25 cellular contexts compared by ENCODE assay signal in the genomic region with DNA sequence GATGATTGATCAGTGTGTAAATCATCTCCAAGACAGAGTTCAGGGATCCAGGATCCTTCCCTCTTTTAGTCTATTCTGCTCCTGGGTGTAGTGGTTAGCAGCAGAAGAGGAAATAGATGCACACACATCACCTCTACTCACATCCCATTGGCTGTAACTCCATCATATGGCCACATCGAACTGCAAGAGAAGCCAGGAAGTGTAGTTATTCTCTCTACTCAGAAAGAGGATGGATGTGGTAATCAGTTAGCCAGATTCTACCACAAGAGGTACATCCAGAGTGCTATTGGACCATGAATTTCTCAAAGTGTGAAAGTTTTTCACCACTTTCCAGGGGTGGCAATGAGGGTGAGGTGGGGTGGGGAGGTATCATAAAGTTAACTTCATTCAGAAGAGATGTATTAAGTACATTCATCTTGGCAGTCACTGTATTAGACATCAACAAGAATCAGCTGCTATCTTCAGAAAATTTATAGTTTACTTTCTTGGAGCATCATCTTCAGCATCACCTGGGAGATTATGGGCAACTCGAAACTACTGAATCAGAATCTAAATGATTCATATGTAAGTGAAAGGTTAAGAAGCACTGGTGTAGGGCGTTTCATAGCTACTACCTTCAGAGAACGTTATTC.
DNase-seq lines count a peak whose midpoint lies in the region; ATAC-seq and TF ChIP-seq lines count a peak whose summit lies in the region.
"Had no signal": no experiment of that assay in that cellular context is flagged by ENCODE, and none has a peak within 500 bp of the region (broad histone marks: within the 10 kb centered on the region; RNA-seq: fewer than 3 reads in every experiment).

No MANE protein-coding gene starts in this region.

- TF ChIP-seq CTCF in GM12865 (IDR thresholded peaks at IDR 0.05; ENCODE audit: insufficient read depth, low read depth, low read length, missing control alignments): no peak

- ATAC-seq in activated CD4-positive, alpha-beta T cell treated with anti-CD3 and anti-CD28 coated beads for 36 hours: peak; percentile 72
- peak; percentile 16 for ATAC-seq in naive thymus-derived CD4-positive, alpha-beta T cell
- ATAC-seq in HG03571 (IDR thresholded peaks at IDR 0.05; ENCODE audit: unreplicated experiment): no peak

- no peaks in the 10 kb centered on the region for H3K4me1 ChIP-seq in naive thymus-derived CD4-positive, alpha-beta T cell (ENCODE audit: control insufficient read depth in 2 of 2, insufficient read depth in 2 of 2, low read length in 2 of 2)
- H3K4me1 ChIP-seq: BE2C had no signal

- H3K27me3 Mint-ChIP-seq in activated CD4-positive, alpha-beta T cell treated with anti-CD3 and anti-CD28 coated beads for 36 hours: peaks cover 22% of the 10 kb centered on the region
- peaks cover 5 to 28% (median 14%) of the 10 kb centered on the region in 5 donors for H3K27me3 Mint-ChIP-seq in naive thymus-derived CD4-positive, alpha-beta T cell

- POLR2A ChIA-PET in activated CD4-positive, alpha-beta T cell treated with anti-CD3 and anti-CD28 coated beads for 36 hours (lab: Charles Lee): no interaction called here
- POLR2A ChIA-PET in naive thymus-derived CD4-positive, alpha-beta T cell (lab: Charles Lee): no interaction called here

- no peak overlapping the region for H3K4me3 ChIP-seq in GM12865 (ENCODE audit: low read depth, low read length)
- no peak overlapping the region for H3K4me3 ChIP-seq in Jurkat, Clone E6-1 (ENCODE audit: low read length)
- H3K4me3 ChIP-seq in naive thymus-derived CD4-positive, alpha-beta T cell (ENCODE audit: low read length): no peak overlapping the region
- H3K4me3 ChIP-seq: SK-N-MC had no signal

- CTCF ChIA-PET in activated CD4-positive, alpha-beta T cell treated with anti-CD3 and anti-CD28 coated beads for 36 hours (lab: Charles Lee): interaction anchor here (0.9 kb wide), 1 partner anchor 130 kb away, joined by 3 read pairs; no protein-coding TSS in a partner anchor
- CTCF ChIA-PET in naive thymus-derived CD4-positive, alpha-beta T cell (lab: Charles Lee): no interaction called here

- no peak overlapping the region for H3K27ac ChIP-seq in naive thymus-derived CD4-positive, alpha-beta T cell (ENCODE audit: low read depth, low read length)
- H3K27ac ChIP-seq: SK-N-MC had no signal

- H3K9me3 Mint-ChIP-seq in activated CD4-positive, alpha-beta T cell treated with anti-CD3 and anti-CD28 coated beads for 36 hours (ENCODE audit: low read depth): no peaks in the 10 kb centered on the region
- peaks cover 0 to 3% (median 0%) of the 10 kb centered on the region in 11 donors for H3K9me3 Mint-ChIP-seq in naive thymus-derived CD4-positive, alpha-beta T cell

- no peak overlapping the region for H3K27ac Mint-ChIP-seq in activated CD4-positive, alpha-beta T cell treated with anti-CD3 and anti-CD28 coated beads for 36 hours
- no peak overlapping the region for H3K27ac Mint-ChIP-seq in naive thymus-derived CD4-positive, alpha-beta T cell

- H3K27me3 ChIP-seq in naive thymus-derived CD4-positive, alpha-beta T cell (ENCODE audit: control insufficient read depth in 2 of 2, insufficient read depth in 2 of 2, low read length in 2 of 2): no peaks in the 10 kb centered on the region
- H3K27me3 ChIP-seq: BE2C had no signal

- H3K36me3 ChIP-seq in naive thymus-derived CD4-positive, alpha-beta T cell (ENCODE audit: control insufficient read depth in 2 of 3, insufficient read depth in 3 of 3, low read length in 3 of 3): no peaks in the 10 kb centered on the region
- H3K36me3 ChIP-seq: BE2C had no signal

- no peak for DNase-seq in activated CD4-positive, alpha-beta T cell treated with anti-CD3 and anti-CD28 coated beads for 36 hours
- DNase-seq in activated CD4-positive, alpha-beta T cell treated with anti-CD3 and anti-CD28 coated beads, Interleukin-2, amount 50 U/mL, for 1 hour: no peak
- peak; percentile 2 for DNase-seq in GM12865 (ENCODE audit: low read depth)
- DNase-seq in Jurkat, Clone E6-1 (ENCODE audit: low read depth, low spot score): peak; percentile 16
- DNase-seq in naive thymus-derived CD4-positive, alpha-beta T cell: no peak
- DNase-seq in nucleus accumbens (lab: John Stamatoyannopoulos, UW): no peak
- no peak for DNase-seq in H4 (ENCODE audit: low spot score)
- DNase-seq: 8988T, ACHN, BE2C, Calu3, H7, KBM-7, MV-4-11, NCI-H1105, NCI-H1436 treated with DMSO at 0.1 percent for 48 hours, NCI-H1930, NCI-H2107, NCI-H446, NCI-H524 treated with DMSO at 0.1 percent for 48 hours, NCI-H774, SIG-M5 had no signal

- no peaks in the 10 kb centered on the region for H3K36me3 Mint-ChIP-seq in activated CD4-positive, alpha-beta T cell treated with anti-CD3 and anti-CD28 coated beads for 36 hours (ENCODE audit: low read depth)
- H3K36me3 Mint-ChIP-seq in naive thymus-derived CD4-positive, alpha-beta T cell: no peaks in the 10 kb centered on the region
- H3K36me3 Mint-ChIP-seq: CD14-positive monocyte had no signal

- intact Hi-C loops in activated CD4-positive, alpha-beta T cell treated with anti-CD3 and anti-CD28 coated beads for 36 hours (cut with DNase I, micrococcal nuclease): no loop called here
- intact Hi-C loops in naive thymus-derived CD4-positive, alpha-beta T cell (cut with micrococcal nuclease): no loop called here

- no peak overlapping the region for H3K4me3 Mint-ChIP-seq in activated CD4-positive, alpha-beta T cell treated with anti-CD3 and anti-CD28 coated beads for 36 hours
- no peak overlapping the region for H3K4me3 Mint-ChIP-seq in naive thymus-derived CD4-positive, alpha-beta T cell
- H3K4me3 Mint-ChIP-seq: CD14-positive monocyte had no signal

- no peaks in the 10 kb centered on the region for H3K9me3 ChIP-seq in naive thymus-derived CD4-positive, alpha-beta T cell (ENCODE audit: control insufficient read depth in 2 of 3, low read length in 3 of 3)
- H3K9me3 ChIP-seq: BE2C had no signal

- H3K4me1 Mint-ChIP-seq in activated CD4-positive, alpha-beta T cell treated with anti-CD3 and anti-CD28 coated beads for 36 hours: no peaks in the 10 kb centered on the region
- H3K4me1 Mint-ChIP-seq in naive thymus-derived CD4-positive, alpha-beta T cell: no peaks in the 10 kb centered on the region
- H3K4me1 Mint-ChIP-seq: CD14-positive monocyte had no signal

Comparison
In these comparisons a context has a peak if more than half of its experiments do, and no peak if none do; other contexts are left out.
1. DNase-seq: peak in GM12865 (single experiment) and Jurkat, Clone E6-1 (single experiment); none in activated CD4-positive, alpha-beta T cell treated with anti-CD3 and anti-CD28 coated beads for 36 hours (single experiment), activated CD4-positive, alpha-beta T cell treated with anti-CD3 and anti-CD28 coated beads, Interleukin-2, amount 50 U/mL, for 1 hour (single experiment), naive thymus-derived CD4-positive, alpha-beta T cell (0 of 9), nucleus accumbens (0 of 56) and H4 (single experiment).